20 cellular contexts compared by ENCODE assay signal in genomic region chr11:74648894-74649293, GRCh38. TPM values are rescaled to one million over a fixed set of nuclear protein-coding genes. Genes with fewer than 3 reads are reported as not detected.
DNase-seq lines count a peak whose midpoint lies in the region; ATAC-seq and TF ChIP-seq lines count a peak whose summit lies in the region.
"Had no signal": no experiment of that assay in that cellular context is flagged by ENCODE, and none has a peak within 500 bp of the region (broad histone marks: within the 10 kb centered on the region; RNA-seq: fewer than 3 reads in every experiment).

No MANE protein-coding gene starts in this region.

- H3K4me2 ChIP-seq in GM23248 (ENCODE audit: unreplicated experiment): no peak overlapping the region
- no peak overlapping the region for H3K4me2 ChIP-seq in fibroblast of lung (ENCODE audit: extremely low read depth, insufficient read depth, low read length)

- no peaks in the 10 kb centered on the region for H3K9me3 ChIP-seq in AG04450 (ENCODE audit: control insufficient read depth, insufficient read depth, low read length)
- no peaks in the 10 kb centered on the region for H3K9me3 ChIP-seq in GM23248 (ENCODE audit: low read depth)
- no peaks in the 10 kb centered on the region for H3K9me3 ChIP-seq in fibroblast of lung (ENCODE audit: control insufficient read depth, insufficient read depth, low read depth, low read length)
- H3K9me3 ChIP-seq: SJSA1 had no signal

- H3K4me1 ChIP-seq in GM23248 (ENCODE audit: insufficient read depth) (no peaks in the 10 kb centered on the region), fibroblast of lung (ENCODE audit: control insufficient read depth, extremely low read depth, insufficient read depth, low read length) (peaks cover 9% of the 10 kb centered on the region), rectal smooth muscle tissue (ENCODE audit: control insufficient read depth, insufficient read depth, low read length) (peaks cover 33% of the 10 kb centered on the region)

- H3K79me2 ChIP-seq in GM23248 (ENCODE audit: insufficient read depth): no peaks in the 10 kb centered on the region
- no peaks in the 10 kb centered on the region for H3K79me2 ChIP-seq in fibroblast of lung (ENCODE audit: control insufficient read depth, insufficient read depth, low read length)

- POLR2A ChIA-PET in AG04450 (lab: Yijun Ruan, JAX): interaction anchor here (0.7 to 2.5 kb wide), 3 partner anchors 12 to 76 kb away, joined by 3 to 19 read pairs (median 4); no protein-coding TSS in a partner anchor

- H3K27ac ChIP-seq in AG04450 (ENCODE audit: low read depth, low read length) (no peak overlapping the region), GM23248 (no peak overlapping the region), fibroblast of lung (ENCODE audit: insufficient read depth, low read length) (no peak overlapping the region), rectal smooth muscle tissue (ENCODE audit: low read depth, low read length) (peak overlapping the region; percentile 67)
- H3K27ac ChIP-seq: SJSA1 had no signal

- WGBS in GM23248 (ENCODE audit: low coverage in 1 of 2, low lambda C conversion rate in 2 of 2, missing lambda C conversion rate in 2 of 2), 2 experiments: 72 to 83% methylated on average over 4 of the region's 4 CpGs

- peak; percentile 68 for DNase-seq in AG04450 (ENCODE audit: low read depth, low spot score)
- DNase-seq in GM23248: peak; percentile 26
- peak; percentile 57 to 59 for DNase-seq in fibroblast of lung (ENCODE audit: low read depth in 2 of 2)
- no peak for DNase-seq in SW 1271 (lab: John Stamatoyannopoulos, UW)
- DNase-seq in DMS114 treated with DMSO at 0.1 percent for 48 hours (lab: John Stamatoyannopoulos, UW; ENCODE audit: unreplicated experiment): no peak
- no peak for DNase-seq in HUDEP-2 (lab: John Stamatoyannopoulos, UW; ENCODE audit: unreplicated experiment in 76 of 76)
- DNase-seq: CD4-positive, CD25-positive, alpha-beta regulatory T cell; DMS79; GOT3; Karpas-422; NCI-H1417 treated with DMSO at 0.1 percent for 48 hours; NCI-H187 treated with DMSO at 0.1 percent for 48 hours; NCI-H2107; NCI-H446 treated with DMSO at 0.1 percent for 48 hours; NCI-H526 treated with DMSO at 0.1 percent for 48 hours had no signal

- H3K27me3 ChIP-seq in AG04450 (ENCODE audit: control insufficient read depth, insufficient read depth, low read length): no peaks in the 10 kb centered on the region
- H3K27me3 ChIP-seq in GM23248 (replicated peaks; ENCODE audit: insufficient read depth): no peaks in the 10 kb centered on the region
- H3K27me3 ChIP-seq in fibroblast of lung (ENCODE audit: control insufficient read depth, insufficient read depth, low read length): no peaks in the 10 kb centered on the region
- no peaks in the 10 kb centered on the region for H3K27me3 ChIP-seq in rectal smooth muscle tissue (ENCODE audit: control insufficient read depth, insufficient read depth, low read length)
- H3K27me3 ChIP-seq: SJSA1 had no signal

- H3K36me3 ChIP-seq in GM23248 (ENCODE audit: low read depth): no peaks in the 10 kb centered on the region
- H3K36me3 ChIP-seq in fibroblast of lung (ENCODE audit: control insufficient read depth, insufficient read depth, low read length): no peaks in the 10 kb centered on the region
- no peaks in the 10 kb centered on the region for H3K36me3 ChIP-seq in rectal smooth muscle tissue (ENCODE audit: control insufficient read depth, insufficient read depth, low read length)
- H3K36me3 ChIP-seq: SJSA1 had no signal

- H2AFZ ChIP-seq in GM23248: no peak overlapping the region
- H2AFZ ChIP-seq in fibroblast of lung (ENCODE audit: low read length): no peak overlapping the region

- H4K20me1 ChIP-seq in GM23248 (ENCODE audit: insufficient read depth) (no peaks in the 10 kb centered on the region), fibroblast of lung (ENCODE audit: control insufficient read depth, extremely low read depth, insufficient read depth, low read length) (no peaks in the 10 kb centered on the region)

- H3K9me2 ChIP-seq in GM23248 (ENCODE audit: insufficient read depth): no peaks in the 10 kb centered on the region

- in situ Hi-C loops in GM23248 (cut with MboI): no loop called here

- no peak overlapping the region for H3K9ac ChIP-seq in GM23248
- H3K9ac ChIP-seq in fibroblast of lung (ENCODE audit: insufficient read depth, low read length): no peak overlapping the region
- H3K9ac ChIP-seq in rectal smooth muscle tissue (ENCODE audit: low read length): no peak overlapping the region

- ATAC-seq in HG02840 (IDR thresholded peaks at IDR 0.05; ENCODE audit: low FRiP score, unreplicated experiment): no peak
- ATAC-seq: HCT116, Right ventricle myocardium inferior had no signal

- no peaks in the 10 kb centered on the region for H3F3A ChIP-seq in GM23248 (ENCODE audit: insufficient read depth)

- H3K4me3 ChIP-seq in AG04450 (ENCODE audit: low read depth, low read length) (no peak overlapping the region), GM23248 (no peak overlapping the region), fibroblast of lung (replicated peaks in 1 of 4; ENCODE audit: control extremely low read depth in 1 of 4, insufficient read depth in 1 of 4, low read depth in 3 of 4, low read length in 4 of 4) (no peak overlapping the region), rectal smooth muscle tissue (ENCODE audit: low read length) (no peak overlapping the region)
- H3K4me3 ChIP-seq: SJSA1 had no signal

- CTCF ChIA-PET in AG04450 (lab: Charles Lee): no interaction called here

- TF ChIP-seq CTCF in AG04450 (IDR thresholded peaks at IDR 0.05; ENCODE audit: low read depth, low read length): no peak
- TF ChIP-seq CTCF in fibroblast of lung (conservative IDR thresholded peaks at IDR 0.05 in 1 of 2, IDR thresholded peaks at IDR 0.05 in 1 of 2; ENCODE audit: low read depth in 1 of 2, low read length in 2 of 2): no peak

RNA-seq across cellular contexts. Expression of gene POLD3, which starts 56.5 kb away (rescaled TPM):
- polyA plus RNA-seq in AG04450 (2011; rRNA removed): 10.0 and 14.8 TPM in 2 replicates
- polyA minus RNA-seq in AG04450 (2011; rRNA and poly(A)+ RNA removed): 13.2 and 14.4 TPM in 2 replicates
- 8.4 and 10.4 TPM in 2 replicates for total RNA-seq in GM23248 (2014; rRNA removed; shearing (Covaris generic))
- polyA plus RNA-seq in GM23248 (2016; fragmentation: Nextera tagmentation; extraction: Ambion mirVana): 15.8 and 16.5 TPM in 2 replicates
- 9.1 and 12.8 TPM in 2 replicates for total RNA-seq in fibroblast of lung
- polyA plus RNA-seq in fibroblast of lung: 13.7 and 19.6 TPM in 2 replicates
- 8.2 and 11.6 TPM in 2 replicates for polyA plus RNA-seq in fibroblast of lung (2012)
- 2.2 and 3.1 TPM in 2 replicates for polyA minus RNA-seq in fibroblast of lung (ENCODE audit: low replicate concordance)

Comparison
In these comparisons a context has a peak if more than half of its experiments do, and no peak if none do; other contexts are left out.
1. DNase-seq: peak in AG04450 (single experiment), GM23248 (single experiment) and fibroblast of lung (2 of 2); none in SW 1271 (0 of 2), DMS114 treated with DMSO at 0.1 percent for 48 hours (single experiment) and HUDEP-2 (0 of 76).